Comparison of ENCODE assay signal across 21 cellular contexts in genomic region chr6:149149682-149150081, GRCh38.
"Had no signal": no experiment of that assay in that cellular context is flagged by ENCODE, and none has a peak within 500 bp of the region (broad histone marks: within the 10 kb centered on the region; RNA-seq: fewer than 3 reads in every experiment).

No MANE protein-coding gene starts in this region.

- H3K36me3 Mint-ChIP-seq: naive B cell; stimulated activated naive B cell treated with anti-CD40 and anti-IgM and Interleukin-4, amounts not matched to agents 10 μg/mL and 1 μg/mL and 100 μg/mL, for 72 hours; WTC11 had no signal

- H3K4me2 ChIP-seq: hepatocyte had no signal

- H3K27ac ChIP-seq: coronary artery, esophagus squamous epithelium, hepatocyte, SK-N-MC, tibial artery had no signal

- H3K36me3 ChIP-seq: esophagus squamous epithelium, tibial artery had no signal

- FAIRE-seq: endothelial cell of umbilical vein, TTC549, urothelium cell line had no signal

- H3K27me3 ChIP-seq: esophagus squamous epithelium, hepatocyte, tibial artery had no signal

- ATAC-seq: stimulated activated naive B cell treated with anti-CD40 and anti-IgM and Interleukin-4, amounts not matched to agents 10 μg/mL and 1 μg/mL and 100 μg/mL, for 72 hours; WTC11 had no signal

- H3K4me3 ChIP-seq: coronary artery, esophagus squamous epithelium, hepatocyte, SK-N-MC, tibial artery had no signal

- H3K9me3 ChIP-seq: esophagus squamous epithelium, tibial artery had no signal

- DNase-seq: activated CD4-positive, alpha-beta T cell treated with anti-CD3 and anti-CD28 coated beads for 48 hours; activated naive CD4-positive, alpha-beta T cell treated with anti-CD3 and anti-CD28 coated beads, Interleukin-2, amount 50 U/mL, for 16 hours; amniotic stem cell; caudate nucleus; esophagus squamous epithelium; islet precursor cell; mammary epithelial cell; naive B cell; nucleus accumbens; posterior cingulate gyrus; retina; stimulated activated CD4-positive, alpha-beta T cell treated with anti-CD3 and anti-CD28 coated beads, Interleukin-2, amount 100 ng/mL, for 48 hours; stimulated activated naive B cell treated with anti-CD40 and anti-IgM and Interleukin-4, amounts not matched to agents 10 μg/mL and 1 μg/mL and 100 μg/mL, for 72 hours; tibial artery had no signal

- H3K4me1 Mint-ChIP-seq: WTC11 had no signal

- H3K4me1 ChIP-seq: esophagus squamous epithelium, tibial artery had no signal

- H2AFZ ChIP-seq: hepatocyte had no signal

- H3K27ac Mint-ChIP-seq: stimulated activated naive B cell treated with anti-CD40 and anti-IgM and Interleukin-4, amounts not matched to agents 10 μg/mL and 1 μg/mL and 100 μg/mL, for 72 hours; WTC11 had no signal

- H3K79me2 ChIP-seq: hepatocyte had no signal

- H3K4me3 Mint-ChIP-seq: naive B cell; stimulated activated naive B cell treated with anti-CD40 and anti-IgM and Interleukin-4, amounts not matched to agents 10 μg/mL and 1 μg/mL and 100 μg/mL, for 72 hours; WTC11 had no signal
